ENCODE assay signal across 8 cellular contexts in the genomic region with DNA sequence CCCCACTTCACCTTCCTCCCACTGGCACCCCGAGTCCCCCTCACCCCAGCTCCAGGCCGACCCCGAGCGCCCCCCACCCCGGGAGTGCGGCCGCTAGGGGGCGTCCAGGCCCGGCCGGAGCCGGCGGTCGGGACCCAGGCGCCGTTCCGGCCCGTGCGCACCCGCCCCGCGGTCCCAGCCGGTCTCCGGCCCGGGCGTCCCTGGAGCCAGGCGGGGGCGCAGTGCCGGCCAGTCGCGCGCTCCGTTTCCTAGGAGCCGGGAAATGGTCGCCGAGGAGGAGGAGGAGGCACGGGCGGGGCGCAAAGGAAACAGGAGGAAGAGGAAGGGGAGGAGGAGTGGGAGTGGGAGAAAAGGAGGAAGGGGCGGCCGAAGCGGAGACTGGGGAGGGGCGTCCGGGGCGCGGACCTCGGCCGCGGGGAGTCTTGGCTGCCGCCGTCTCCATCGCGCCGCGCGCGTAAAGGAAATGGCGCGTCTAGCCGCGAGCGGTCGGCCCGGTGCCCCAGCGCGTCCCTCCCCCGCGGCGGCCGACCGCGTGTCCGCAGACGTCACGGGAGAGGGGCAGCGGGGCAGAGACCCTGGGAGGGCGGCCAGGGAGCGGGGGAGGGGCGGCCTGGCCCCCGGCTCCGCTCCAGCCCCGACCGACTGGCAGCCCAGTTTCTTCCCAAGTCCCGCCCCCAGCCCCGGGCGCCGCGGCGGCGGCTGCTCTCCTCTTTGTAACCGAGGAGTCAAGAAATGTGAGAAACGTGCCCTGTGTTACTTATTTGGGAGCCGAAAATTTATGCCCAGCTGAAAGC. TPM values are rescaled to one million over a fixed set of nuclear protein-coding genes. Genes with fewer than 3 reads are reported as not detected.
DNase-seq lines count a peak whose midpoint lies in the region; FAIRE-seq and TF ChIP-seq lines count a peak whose summit lies in the region.

No MANE protein-coding gene starts in this region.

- no peak for FAIRE-seq in GM19239 (lab: Jason Lieb, UNC)

- 0% methylated on average over 12 to 92 of the region's 92 CpGs for WGBS in endodermal cell (ENCODE audit: insufficient coverage in 1 of 2, insufficient read length in 1 of 2), 2 experiments
- under 1% methylated on average over 67 of the region's 92 CpGs for WGBS in mesenchymal stem cell

- peaks cover 9% of the 10 kb centered on the region for H3K27me3 Mint-ChIP-seq in activated CD4-positive, alpha-beta memory T cell treated with anti-CD3 and anti-CD28 coated beads for 36 hours
- peaks cover 4% of the 10 kb centered on the region for H3K27me3 Mint-ChIP-seq in endodermal cell (ENCODE audit: insufficient read depth)

- H3K9me3 Mint-ChIP-seq in activated CD4-positive, alpha-beta memory T cell treated with anti-CD3 and anti-CD28 coated beads for 36 hours, result no peaks in the 10 kb centered on the region
- no peaks in the 10 kb centered on the region for H3K9me3 Mint-ChIP-seq in endodermal cell

- H3K36me3 Mint-ChIP-seq in activated CD4-positive, alpha-beta memory T cell treated with anti-CD3 and anti-CD28 coated beads for 36 hours, result no peaks in the 10 kb centered on the region
- H3K36me3 Mint-ChIP-seq in endodermal cell (ENCODE audit: low read depth), result peaks cover 11% of the 10 kb centered on the region

- no peaks in the 10 kb centered on the region for H3K9me3 ChIP-seq in endodermal cell (ENCODE audit: control insufficient read depth, low read length)
- no peaks in the 10 kb centered on the region for H3K9me3 ChIP-seq in mesenchymal stem cell (ENCODE audit: control insufficient read depth, low read length)

- peak overlapping the region; percentile 86 for H4K8ac ChIP-seq in mesenchymal stem cell (ENCODE audit: low read length)

- no peak overlapping the region for H3K23ac ChIP-seq in mesenchymal stem cell (ENCODE audit: low read length in 2 of 2)

- H3K36me3 ChIP-seq in endodermal cell (ENCODE audit: control insufficient read depth, insufficient read depth, low read length) (peaks cover 15% of the 10 kb centered on the region), mesenchymal stem cell (ENCODE audit: control insufficient read depth in 1 of 2, insufficient read depth in 2 of 2, low read depth in 1 of 2, low read length in 2 of 2) (peaks cover 0 to 10% of the 10 kb centered on the region in 2 experiments)

- H3K4me1 Mint-ChIP-seq in activated CD4-positive, alpha-beta memory T cell treated with anti-CD3 and anti-CD28 coated beads for 36 hours (ENCODE audit: low read depth), result peaks cover 2% of the 10 kb centered on the region
- peaks cover 29% of the 10 kb centered on the region for H3K4me1 Mint-ChIP-seq in endodermal cell

- H3K27ac ChIP-seq in endodermal cell (ENCODE audit: low read depth, low read length) (peak overlapping the region; percentile 98), mesenchymal stem cell (ENCODE audit: low read length, poor library complexity, severe bottlenecking) (peak overlapping the region; percentile 78)

- H3K4me1 ChIP-seq in endodermal cell (ENCODE audit: control insufficient read depth, insufficient read depth, low read length) (peaks cover 14% of the 10 kb centered on the region), mesenchymal stem cell (ENCODE audit: control insufficient read depth, insufficient read depth, low read depth, low read length) (peaks cover 15% of the 10 kb centered on the region)

- peak; percentile 68 for TF ChIP-seq CTCF in AG04449 (IDR thresholded peaks at IDR 0.05; ENCODE audit: insufficient read depth, low read length, missing control alignments)
- TF ChIP-seq CTCF in endodermal cell (conservative IDR thresholded peaks at IDR 0.05), result peak; percentile 99

- peak overlapping the region; percentile 66 for H2BK120ac ChIP-seq in mesenchymal stem cell (ENCODE audit: low read depth, low read length)

- peak overlapping the region; percentile 67 for H2AFZ ChIP-seq in mesenchymal stem cell (ENCODE audit: low read depth, low read length)

- no peaks in the 10 kb centered on the region for H3K27me3 ChIP-seq in endodermal cell (ENCODE audit: control insufficient read depth, insufficient read depth, low read length, poor library complexity, severe bottlenecking)
- H3K27me3 ChIP-seq in mesenchymal stem cell (ENCODE audit: control insufficient read depth in 1 of 2, insufficient read depth in 1 of 2, low read length in 2 of 2), result peaks cover 13 to 46% of the 10 kb centered on the region in 2 experiments

- H3K9ac ChIP-seq in endodermal cell (ENCODE audit: extremely low read depth, low read length, poor library complexity, severe bottlenecking) (peak overlapping the region; percentile 73), mesenchymal stem cell (ENCODE audit: low read length) (peak overlapping the region; percentile 82)

- peak overlapping the region; percentile 89 for H3K4me2 ChIP-seq in mesenchymal stem cell (ENCODE audit: low read length, poor library complexity, severe bottlenecking)

- POLR2A ChIA-PET in AG04449 (lab: Yijun Ruan, JAX), result interaction anchor here (0.6 to 1.4 kb wide), 3 partner anchors 10 to 365 kb away, joined by 3 read pairs; no protein-coding TSS in a partner anchor
- POLR2A ChIA-PET in activated CD4-positive, alpha-beta memory T cell treated with anti-CD3 and anti-CD28 coated beads for 36 hours (lab: Charles Lee), result interaction anchor here (1.4 kb wide), 2 partner anchors 24 to 421 kb away, joined by 4 to 8 read pairs; no protein-coding TSS in a partner anchor

- H3K4me3 ChIP-seq in AG04449 (ENCODE audit: low read depth, low read length) (peak overlapping the region; percentile 74), endodermal cell (ENCODE audit: low read length) (peak overlapping the region; percentile 85), mesenchymal stem cell (ENCODE audit: insufficient read depth in 1 of 2, low read depth in 1 of 2, low read length in 2 of 2) (peak overlapping the region; percentile 72 to 76)

- peak overlapping the region in 1 of 2 experiments; percentile 91 for H3K14ac ChIP-seq in mesenchymal stem cell (ENCODE audit: low read length in 2 of 2)

- H3K27ac Mint-ChIP-seq in activated CD4-positive, alpha-beta memory T cell treated with anti-CD3 and anti-CD28 coated beads for 36 hours, result peak overlapping the region; percentile 72
- peak overlapping the region; percentile 88 for H3K27ac Mint-ChIP-seq in endodermal cell

- H3K79me1 ChIP-seq in mesenchymal stem cell (replicated peaks; ENCODE audit: low read length, poor library complexity, severe bottlenecking), result peaks cover 10% of the 10 kb centered on the region

- no peak overlapping the region for H2BK12ac ChIP-seq in mesenchymal stem cell (ENCODE audit: low read length in 2 of 2)

- H4K91ac ChIP-seq in mesenchymal stem cell (ENCODE audit: low read length), result peak overlapping the region; percentile 74

- no peak overlapping the region for H2AK5ac ChIP-seq in mesenchymal stem cell (ENCODE audit: low read length, severe bottlenecking)

- no peak for DNase-seq in AG04449 (ENCODE audit: low read depth, low spot score)
- DNase-seq in GM19239 (ENCODE audit: insufficient read length, low spot score), result peak; percentile 66
- peak; percentile 60 for DNase-seq in NCI-H460 (ENCODE audit: extremely low read depth, low read depth)
- DNase-seq in activated CD4-positive, alpha-beta memory T cell treated with anti-CD3 and anti-CD28 coated beads for 36 hours, result peak; percentile 68
- DNase-seq in endodermal cell, result peak; percentile 95
- peak; percentile 85 for DNase-seq in mesenchymal stem cell
- DNase-seq in stimulated activated CD8-positive, alpha-beta memory T cell treated with anti-CD3 and anti-CD28 coated beads, Interleukin-4, amount 100 ng/mL, for 48 hours, result peak; percentile 77
- DNase-seq in glomerular visceral epithelial cell (ENCODE audit: extremely low spot score), result no peak

- intact Hi-C loops in activated CD4-positive, alpha-beta memory T cell treated with anti-CD3 and anti-CD28 coated beads for 36 hours (cut with micrococcal nuclease), result loop anchor here (1.0 to 2.0 kb wide), 2 partner anchors 25 to 423 kb away; partner anchors contain the start of gene CEBPG

- peak overlapping the region; percentile 77 to 83 for H3K4ac ChIP-seq in mesenchymal stem cell (ENCODE audit: low read depth in 1 of 2, low read length in 2 of 2)

- H2BK15ac ChIP-seq in mesenchymal stem cell (ENCODE audit: low read depth, poor library complexity, severe bottlenecking), result peak overlapping the region; percentile 91

- peak overlapping the region; percentile 88 to 94 for H3K18ac ChIP-seq in mesenchymal stem cell (ENCODE audit: low read depth in 1 of 2, low read length in 2 of 2)

- H2BK5ac ChIP-seq in mesenchymal stem cell (ENCODE audit: low read depth, low read length, poor library complexity, severe bottlenecking), result no peak overlapping the region

- CTCF ChIA-PET in AG04449 (lab: Yijun Ruan, JAX), result interaction anchor here (0.8 to 6.2 kb wide), 26 partner anchors 9 to 502 kb away, joined by 3 to 59 read pairs (median 4); partner anchors contain the start of gene CEBPG
- CTCF ChIA-PET in activated CD4-positive, alpha-beta memory T cell treated with anti-CD3 and anti-CD28 coated beads for 36 hours (lab: Charles Lee), result interaction anchor here (0.7 to 5.0 kb wide), 10 partner anchors 11 to 246 kb away, joined by 3 to 68 read pairs (median 6); no protein-coding TSS in a partner anchor

- peak overlapping the region; percentile 71 for H3K4me3 Mint-ChIP-seq in activated CD4-positive, alpha-beta memory T cell treated with anti-CD3 and anti-CD28 coated beads for 36 hours
- peak overlapping the region; percentile 84 for H3K4me3 Mint-ChIP-seq in endodermal cell

RNA-seq across cellular contexts. Expression of gene KCTD15, which starts 1.1 kb away (rescaled TPM):
- total RNA-seq in NCI-H460 (2014; rRNA removed; shearing (Covaris generic)), result 28.0 and 29.6 TPM in 2 replicates
- polyA plus RNA-seq in NCI-H460 (2014; cell fraction: nucleus; rRNA removed), result 61.0 and 72.2 TPM in 2 replicates
- 10 to 100 TPM; 10.2 to 11.8 TPM for total RNA-seq in activated CD4-positive, alpha-beta memory T cell treated with anti-CD3 and anti-CD28 coated beads for 36 hours
- total RNA-seq in endodermal cell, result 10 to 100 TPM; 36.6 to 61.8 TPM
- 51.5 TPM for polyA plus RNA-seq in endodermal cell (2013, experiment 1 of 2)
- 46.5 TPM for polyA plus RNA-seq in endodermal cell (2013, experiment 2 of 2)
- polyA plus RNA-seq in mesenchymal stem cell (2013, experiment 1 of 2), result 16.1 TPM
- polyA plus RNA-seq in mesenchymal stem cell (2013, experiment 2 of 2), result 19.5 TPM

Comparison
In these comparisons a context has a peak if more than half of its experiments do, and no peak if none do; other contexts are left out.
1. DNase-seq: peak in GM19239 (single experiment), NCI-H460 (single experiment), activated CD4-positive, alpha-beta memory T cell treated with anti-CD3 and anti-CD28 coated beads for 36 hours (single experiment), endodermal cell (single experiment), mesenchymal stem cell (single experiment) and stimulated activated CD8-positive, alpha-beta memory T cell treated with anti-CD3 and anti-CD28 coated beads, Interleukin-4, amount 100 ng/mL, for 48 hours (single experiment); none in AG04449 (single experiment) and glomerular visceral epithelial cell (single experiment).
2. Peak in every context shown above with its lines, with median percentiles within 50 percentile points of each other: H3K4me3 ChIP-seq.